Comparison of ENCODE assay signal across 25 cellular contexts in genomic region chr9:82363666-82364065, GRCh38.
DNase-seq lines count a peak whose midpoint lies in the region; ATAC-seq and TF ChIP-seq lines count a peak whose summit lies in the region.
"Had no signal": no experiment of that assay in that cellular context is flagged by ENCODE, and none has a peak within 500 bp of the region (broad histone marks: within the 10 kb centered on the region; RNA-seq: fewer than 3 reads in every experiment).

No MANE protein-coding gene starts in this region.

- ATAC-seq in Right ventricle myocardium superior (ENCODE audit: poor library complexity) (no peak), HG03520 (IDR thresholded peaks at IDR 0.05; ENCODE audit: unreplicated experiment) (no peak)
- ATAC-seq: HepG2, mucosa of descending colon had no signal

- peak; percentile 49 for DNase-seq in LHCN-M2 (ENCODE audit: low read depth)
- DNase-seq in NCI-H1694 (lab: John Stamatoyannopoulos, UW), result peak; percentile 90
- DNase-seq in NCI-H748 (lab: John Stamatoyannopoulos, UW; ENCODE audit: unreplicated experiment), result peak; percentile 82
- DNase-seq in myocyte (ENCODE audit: low read depth), result peak; percentile 76
- no peak for DNase-seq in NCI-H128 (lab: John Stamatoyannopoulos, UW; ENCODE audit: unreplicated experiment)
- DNase-seq in Right ventricle myocardium superior, result no peak
- no peak for DNase-seq in foreskin fibroblast
- DNase-seq: activated CD4-positive, alpha-beta T cell treated with anti-CD3 and anti-CD28 coated beads, Interleukin-2, amount 10 ng/mL, durations not matched to agents 24 days and 14 days; activated CD8-positive, alpha-beta memory T cell treated with anti-CD3 and anti-CD28 coated beads for 24 hours; activated naive CD4-positive, alpha-beta T cell treated with anti-CD3 and anti-CD28 coated beads, Interleukin-2, amount 50 U/mL, for 16 hours; activated T-cell treated with anti-CD3 and anti-CD28 coated beads for 4 hours; H7; immature natural killer cell; Karpas-422; mammary epithelial cell; mucosa of descending colon; NCI-H2081 treated with DMSO at 0.1 percent for 48 hours; nephron progenitor cell; Peyer's patch; SHP77 treated with DMSO at 0.1 percent for 48 hours; stimulated activated naive CD4-positive, alpha-beta T cell; T1000 had no signal

- no peak overlapping the region for H3K4me3 ChIP-seq in foreskin fibroblast (ENCODE audit: low read depth in 1 of 2, low read length in 2 of 2)
- H3K4me3 ChIP-seq: BLaER1, mucosa of descending colon, Peyer's patch had no signal

- no peak for TF ChIP-seq CTCF in foreskin fibroblast (IDR thresholded peaks at IDR 0.05; ENCODE audit: low read depth, low read length)

- intact Hi-C loops in Right ventricle myocardium superior (cut with DNase I), result no loop called here

Comparison
In these comparisons a context has a peak if more than half of its experiments do, and no peak if none do; other contexts are left out.
1. DNase-seq: peak in LHCN-M2 (single experiment), NCI-H1694 (single experiment), NCI-H748 (single experiment) and myocyte (single experiment); none in NCI-H128 (single experiment), Right ventricle myocardium superior (single experiment) and foreskin fibroblast (0 of 2).